Comparison of ENCODE assay signal across 24 cellular contexts in the genomic region with DNA sequence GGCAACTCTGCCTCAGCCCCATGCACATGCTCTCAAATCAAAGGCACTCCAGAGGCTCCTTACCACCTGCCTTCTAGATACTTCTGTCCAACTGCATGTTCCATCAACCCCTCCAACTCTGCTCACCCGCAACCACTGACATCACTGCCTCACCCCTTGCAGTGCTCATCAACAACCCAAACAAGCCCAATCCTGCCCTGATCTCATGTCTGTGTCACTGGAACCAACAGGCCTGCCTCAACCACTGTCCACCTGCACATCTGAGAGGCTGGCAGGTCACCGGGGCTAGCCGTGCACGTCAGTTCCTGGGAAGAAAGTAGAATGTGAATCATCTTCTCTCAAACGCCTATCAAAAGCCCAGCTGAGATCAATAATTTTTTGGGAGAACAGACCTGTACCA. TPM values are rescaled to one million over a fixed set of nuclear protein-coding genes. Genes with fewer than 3 reads are reported as not detected.
DNase-seq lines count a peak whose midpoint lies in the region; FAIRE-seq and TF ChIP-seq lines count a peak whose summit lies in the region.
"Had no signal": no experiment of that assay in that cellular context is flagged by ENCODE, and none has a peak within 500 bp of the region (broad histone marks: within the 10 kb centered on the region; RNA-seq: fewer than 3 reads in every experiment).

No MANE protein-coding gene starts in this region.

- POLR2A ChIA-PET in HEK293 (lab: Yijun Ruan, JAX) = interaction anchor here (0.5 kb wide), 1 partner anchor 35 kb away, joined by 4 read pairs; no protein-coding TSS in a partner anchor

- H3K27me3 Mint-ChIP-seq in immature natural killer cell (ENCODE audit: low read depth in 3 of 3) = no peaks in the 10 kb centered on the region
- no peaks in the 10 kb centered on the region for H3K27me3 Mint-ChIP-seq in T-helper 2 cell treated with Interferon-gamma antibody and Interleukin-4, amounts not matched to agents 5 μg/mL and 100 μg/mL, for 36 hours (ENCODE audit: low read depth)

- intact Hi-C loops in spleen (cut with DNase I; ENCODE audit: low total_unique reads) = no loop called here

- H3K36me3 ChIP-seq in HEK293 (ENCODE audit: control insufficient read depth in 2 of 2, insufficient read depth in 1 of 2, low read length in 2 of 2) (peaks cover 0 to 56% of the 10 kb centered on the region in 2 experiments; a peak in 2 of 3 replicates), bronchial epithelial cell (ENCODE audit: control insufficient read depth, insufficient read depth, low read length) (peaks cover 8% of the 10 kb centered on the region), spleen (peaks cover 0 to 25% (median 6%) of the 10 kb centered on the region in 6 donors)

- H3K36me3 Mint-ChIP-seq in immature natural killer cell = peaks cover 4 to 20% (median 5%) of the 10 kb centered on the region in 3 donors
- H3K36me3 Mint-ChIP-seq in T-helper 2 cell treated with Interferon-gamma antibody and Interleukin-4, amounts not matched to agents 5 μg/mL and 100 μg/mL, for 36 hours (ENCODE audit: low read depth) = no peaks in the 10 kb centered on the region
- H3K36me3 Mint-ChIP-seq: CD4-positive, alpha-beta memory T cell had no signal

- H3K27me3 ChIP-seq in bronchial epithelial cell (ENCODE audit: control insufficient read depth, insufficient read depth, low read length) (no peaks in the 10 kb centered on the region), spleen (replicated peaks in 1 of 7) (no peaks in the 10 kb centered on the region)

- CTCF ChIA-PET in HEK293 (lab: Yijun Ruan, JAX) = interaction anchor here (0.7 kb wide), 1 partner anchor 18 kb away, joined by 3 read pairs; no protein-coding TSS in a partner anchor

- DNase-seq in bronchial epithelial cell (ENCODE audit: low read depth) (peak; percentile 90), immature natural killer cell (no peak), spleen (peak; percentile 36), NCI-H187 (lab: John Stamatoyannopoulos, UW) (no peak), DMS114 treated with DMSO at 0.1 percent for 48 hours (lab: John Stamatoyannopoulos, UW; ENCODE audit: unreplicated experiment) (no peak)
- DNase-seq in T-helper 2 cell treated with Interferon-gamma antibody and Interleukin-4, amounts not matched to agents 5 μg/mL and 100 μg/mL, for 36 hours (ENCODE audit: low spot score) = no peak
- DNase-seq: ACHN; Calu3; CD4-positive, alpha-beta memory T cell; DND-41; IMR-90; Karpas-422; MM.1S; NCI-H1092 treated with DMSO at 0.1 percent for 48 hours; NCI-H1694; NCI-H2107; NCI-H345; NCI-H69; SIG-M5 had no signal

- H3K4me1 Mint-ChIP-seq in immature natural killer cell = peaks cover 97 to 100% of the 10 kb centered on the region in 2 donors
- no peaks in the 10 kb centered on the region for H3K4me1 Mint-ChIP-seq in T-helper 2 cell treated with Interferon-gamma antibody and Interleukin-4, amounts not matched to agents 5 μg/mL and 100 μg/mL, for 36 hours (ENCODE audit: low read depth)
- H3K4me1 Mint-ChIP-seq: CD4-positive, alpha-beta memory T cell had no signal

- FAIRE-seq in bronchial epithelial cell (lab: Jason Lieb, UNC) = no peak
- FAIRE-seq: G401.6, GM12878 had no signal

- no peaks in the 10 kb centered on the region for H3K4me1 ChIP-seq in HEK293 (ENCODE audit: control insufficient read depth, insufficient read depth, low read length)
- H3K4me1 ChIP-seq in spleen = peaks cover 0 to 53% (median 30%) of the 10 kb centered on the region in 6 donors
- H3K4me1 ChIP-seq: HAP-1 had no signal

- TF ChIP-seq CTCF in HEK293 (tag by site-specific recombination; IDR thresholded peaks at IDR 0.05) = no peak
- TF ChIP-seq CTCF in bronchial epithelial cell (IDR thresholded peaks at IDR 0.05; ENCODE audit: insufficient read depth, low read length, severe bottlenecking) = no peak
- TF ChIP-seq CTCF in spleen (IDR thresholded peaks at IDR 0.05 in 8 of 11, conservative IDR thresholded peaks at IDR 0.05 in 3 of 11) = no peak

- H3K4me3 ChIP-seq in HEK293 (ENCODE audit: low read depth, low read length) (no peak overlapping the region), bronchial epithelial cell (ENCODE audit: low read depth, low read length) (no peak overlapping the region), spleen (no peak overlapping the region)
- H3K4me3 ChIP-seq: GM12878, HAP-1 had no signal

- TF ChIP-seq POLR2A in spleen (IDR thresholded peaks at IDR 0.05) = no peak

- peak overlapping the region in 3 of 5 donors; percentile 12 to 65 (median 46) for H3K4me3 Mint-ChIP-seq in immature natural killer cell
- no peak overlapping the region for H3K4me3 Mint-ChIP-seq in T-helper 2 cell treated with Interferon-gamma antibody and Interleukin-4, amounts not matched to agents 5 μg/mL and 100 μg/mL, for 36 hours
- H3K4me3 Mint-ChIP-seq: CD4-positive, alpha-beta memory T cell had no signal

- no peak overlapping the region for H3K27ac ChIP-seq in HEK293 (ENCODE audit: extremely low read depth, low read depth, low read length)
- no peak overlapping the region for H3K27ac ChIP-seq in spleen

- H3K27ac Mint-ChIP-seq in immature natural killer cell = peak overlapping the region; percentile 2 to 88 (median 70)
- no peak overlapping the region for H3K27ac Mint-ChIP-seq in T-helper 2 cell treated with Interferon-gamma antibody and Interleukin-4, amounts not matched to agents 5 μg/mL and 100 μg/mL, for 36 hours
- H3K27ac Mint-ChIP-seq: CD4-positive, alpha-beta memory T cell had no signal

- H3K9me3 ChIP-seq in HEK293 (ENCODE audit: control insufficient read depth, insufficient read depth, low read depth, low read length) = no peaks in the 10 kb centered on the region
- peaks cover 0 to 5% (median 0%) of the 10 kb centered on the region in 8 donors for H3K9me3 ChIP-seq in spleen
- H3K9me3 ChIP-seq: HAP-1 had no signal

- no peaks in the 10 kb centered on the region for H3K9me3 Mint-ChIP-seq in immature natural killer cell
- H3K9me3 Mint-ChIP-seq in T-helper 2 cell treated with Interferon-gamma antibody and Interleukin-4, amounts not matched to agents 5 μg/mL and 100 μg/mL, for 36 hours = no peaks in the 10 kb centered on the region

- 83 to 95% (median 91%) methylated on average over 5 of the region's 5 CpGs for WGBS in spleen, 5 donors

TF ChIP-seq in HEK293, 187 proteins besides CTCF, POLR2A, EP300 and RAD21:
- no peak for TF ChIP-seq ZNF391 (tag by site-specific recombination; IDR thresholded peaks at IDR 0.05; ENCODE audit: borderline replicate concordance, low read depth)
- TF ChIP-seq GLIS1 (tag by site-specific recombination; IDR thresholded peaks at IDR 0.05) = peak; percentile 51

RNA-seq across cellular contexts. Expression of a gene that starts 33.3 kb away (rescaled TPM):
- 123 and 141 TPM in 2 replicates for total RNA-seq in bronchial epithelial cell
- polyA plus RNA-seq in immature natural killer cell = 100 to 1,000 TPM in 2 of 3 donors, 10 to 100 TPM in 1; 89.8 to 154 (median 131) TPM
- total RNA-seq in spleen = 10 to 100 TPM; 32.2 to 74.4 (median 52.0) TPM
- polyA plus RNA-seq in spleen = 10 to 100 TPM in 1 of 3 donors, 1 to 10 TPM in 2; 6.7 to 19.2 (median 7.0) TPM
- total RNA-seq: OCI-LY7 had no signal

Comparison
In these comparisons a context has a peak if more than half of its experiments do, and no peak if none do; other contexts are left out.
1. DNase-seq: peak in bronchial epithelial cell (single experiment) and spleen (single experiment); none in immature natural killer cell (0 of 3), NCI-H187 (0 of 2), DMS114 treated with DMSO at 0.1 percent for 48 hours (single experiment) and T-helper 2 cell treated with Interferon-gamma antibody and Interleukin-4, amounts not matched to agents 5 μg/mL and 100 μg/mL, for 36 hours (single experiment).